1 cellular context compared by ENCODE assay signal in the genomic region with DNA sequence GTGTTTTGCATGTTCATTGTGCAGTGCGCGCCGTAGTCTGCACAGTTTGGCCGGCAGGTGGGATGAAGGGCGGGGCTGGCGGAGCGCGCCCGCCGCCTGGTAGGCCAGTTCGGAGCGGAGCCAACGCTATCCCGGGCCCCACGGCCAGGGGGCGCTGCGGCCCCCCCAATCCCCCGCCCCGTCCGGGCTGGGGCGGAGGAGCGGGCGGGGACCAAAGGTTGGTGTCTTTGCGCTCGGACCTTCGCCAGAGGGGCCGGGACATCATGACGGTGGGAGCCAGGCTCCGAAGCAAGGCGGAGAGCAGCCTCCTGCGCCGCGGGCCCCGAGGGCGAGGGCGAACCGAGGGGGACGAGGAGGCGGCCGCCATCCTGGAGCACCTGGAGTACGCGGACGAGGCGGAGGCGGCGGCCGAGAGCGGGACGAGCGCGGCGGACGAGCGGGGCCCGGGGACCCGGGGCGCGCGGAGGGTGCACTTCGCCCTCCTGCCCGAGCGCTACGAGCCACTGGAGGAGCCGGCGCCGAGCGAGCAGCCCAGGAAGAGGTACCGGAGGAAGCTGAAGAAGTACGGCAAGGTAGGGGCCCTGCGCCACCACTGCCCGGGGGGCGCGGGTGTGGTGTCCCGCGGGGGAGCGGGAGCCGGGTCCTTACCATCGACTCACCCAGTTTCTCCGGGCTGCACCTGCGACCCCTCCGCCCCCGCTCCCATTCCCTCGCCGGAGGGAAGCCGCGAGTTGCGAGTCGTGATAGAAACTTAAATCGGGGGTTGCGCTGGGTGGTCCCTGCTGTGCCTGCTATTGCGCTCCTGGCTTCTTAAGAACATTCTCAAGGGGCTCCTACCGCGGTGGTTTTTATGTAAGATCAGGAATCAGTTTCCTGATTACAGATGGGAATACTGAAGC.
TF ChIP-seq lines count a peak whose summit lies in the region.

A gene with protein sequence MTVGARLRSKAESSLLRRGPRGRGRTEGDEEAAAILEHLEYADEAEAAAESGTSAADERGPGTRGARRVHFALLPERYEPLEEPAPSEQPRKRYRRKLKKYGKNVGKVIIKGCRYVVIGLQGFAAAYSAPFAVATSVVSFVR (plus strand): TSS at position 224 of the 899 bp plus-strand sequence. CDS start 40 bp downstream, at position 264.

TF ChIP-seq in HEK293, 187 proteins besides CTCF, POLR2A, EP300 and RAD21 (continued from another document):
- TF ChIP-seq, protein P1, sequence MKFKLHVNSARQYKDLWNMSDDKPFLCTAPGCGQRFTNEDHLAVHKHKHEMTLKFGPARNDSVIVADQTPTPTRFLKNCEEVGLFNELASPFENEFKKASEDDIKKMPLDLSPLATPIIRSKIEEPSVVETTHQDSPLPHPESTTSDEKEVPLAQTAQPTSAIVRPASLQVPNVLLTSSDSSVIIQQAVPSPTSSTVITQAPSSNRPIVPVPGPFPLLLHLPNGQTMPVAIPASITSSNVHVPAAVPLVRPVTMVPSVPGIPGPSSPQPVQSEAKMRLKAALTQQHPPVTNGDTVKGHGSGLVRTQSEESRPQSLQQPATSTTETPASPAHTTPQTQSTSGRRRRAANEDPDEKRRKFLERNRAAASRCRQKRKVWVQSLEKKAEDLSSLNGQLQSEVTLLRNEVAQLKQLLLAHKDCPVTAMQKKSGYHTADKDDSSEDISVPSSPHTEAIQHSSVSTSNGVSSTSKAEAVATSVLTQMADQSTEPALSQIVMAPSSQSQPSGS (tag by site-specific recombination; IDR thresholded peaks at IDR 0.05; ENCODE audit: low read depth), result no peak
- no peak for TF ChIP-seq SETDB1 (IDR thresholded peaks at IDR 0.05; ENCODE audit: insufficient read length, low read length)
- no peak for TF ChIP-seq ZNF175 (tag by site-specific recombination; IDR thresholded peaks at IDR 0.05)
- no peak for TF ChIP-seq ZNF792 (tag by site-specific recombination; IDR thresholded peaks at IDR 0.05)
- TF ChIP-seq ZNF654 (tag by site-specific recombination; IDR thresholded peaks at IDR 0.05; ENCODE audit: low read depth), result no peak
- no peak for TF ChIP-seq REPIN1 (tag by site-specific recombination; IDR thresholded peaks at IDR 0.05; ENCODE audit: low read depth)
- TF ChIP-seq ZNF140 (tag by site-specific recombination; IDR thresholded peaks at IDR 0.05), result no peak
